11 cellular contexts compared by ENCODE assay signal in the genomic region with DNA sequence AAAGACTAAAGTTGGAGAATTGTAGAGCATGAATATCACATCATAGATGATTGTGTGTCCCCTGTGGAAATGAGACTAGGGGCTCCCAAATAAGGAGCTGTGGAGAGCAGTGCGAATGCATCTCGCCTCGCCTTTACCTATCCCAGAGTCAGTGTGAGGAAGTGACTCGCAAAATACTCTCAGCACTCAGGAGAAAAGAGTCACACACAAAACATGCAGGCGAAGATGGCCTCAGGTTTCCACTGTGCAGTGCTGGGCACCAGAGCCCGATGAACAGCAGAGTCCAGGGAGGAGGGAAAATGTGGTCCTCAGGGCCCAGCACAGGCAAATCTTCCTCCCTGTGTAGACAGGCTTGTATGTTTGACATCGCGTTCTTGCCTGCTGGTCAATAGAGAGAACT.
A peak's percentile ranks its signal among the peaks of the same experiment; 100 is the strongest.
DNase-seq lines count a peak whose midpoint lies in the region; ATAC-seq and TF ChIP-seq lines count a peak whose summit lies in the region.
"Had no signal": no experiment of that assay in that cellular context is flagged by ENCODE, and none has a peak within 500 bp of the region (broad histone marks: within the 10 kb centered on the region; RNA-seq: fewer than 3 reads in every experiment).

No MANE protein-coding gene starts in this region.

- no peaks in the 10 kb centered on the region for H3K27me3 ChIP-seq in CD4-positive, CD25-positive, alpha-beta regulatory T cell (ENCODE audit: control insufficient read depth, insufficient read depth, low read length)
- H3K27me3 ChIP-seq in endodermal cell (ENCODE audit: control insufficient read depth, insufficient read depth, low read length, poor library complexity, severe bottlenecking) (no peaks in the 10 kb centered on the region), neutrophil (peaks cover 28% of the 10 kb centered on the region), SK-N-SH (ENCODE audit: insufficient read depth) (no peaks in the 10 kb centered on the region)

- peaks cover 14% of the 10 kb centered on the region for H3K4me1 ChIP-seq in CD4-positive, CD25-positive, alpha-beta regulatory T cell (ENCODE audit: control insufficient read depth, insufficient read depth, low read length, poor library complexity, severe bottlenecking)
- H3K4me1 ChIP-seq in endodermal cell (ENCODE audit: control insufficient read depth, insufficient read depth, low read length) (peaks cover 9% of the 10 kb centered on the region), neutrophil (ENCODE audit: control insufficient read depth in 1 of 2, insufficient read depth in 1 of 2, low read depth in 1 of 2, low read length in 1 of 2) (peaks cover 15 to 28% of the 10 kb centered on the region in 2 experiments), SK-N-SH (ENCODE audit: control insufficient read depth in 1 of 2, insufficient read depth in 2 of 2, low read depth in 1 of 2, low read length in 1 of 2) (peaks cover 0 to 29% of the 10 kb centered on the region in 2 experiments; a peak in 3 of 4 replicates)

- no peak overlapping the region for H3K27ac ChIP-seq in CD4-positive, CD25-positive, alpha-beta regulatory T cell (ENCODE audit: insufficient read depth, low read length, poor library complexity, severe bottlenecking)
- H3K27ac ChIP-seq in endodermal cell (ENCODE audit: low read depth, low read length), result no peak overlapping the region
- H3K27ac ChIP-seq in neutrophil, result peak overlapping the region; percentile 81
- H3K27ac ChIP-seq in SK-N-SH (ENCODE audit: low read depth in 2 of 2, low read length in 1 of 2), result no peak overlapping the region

- 78 to 83% methylated on average over 6 to 8 of the region's 8 CpGs for WGBS in endodermal cell (ENCODE audit: insufficient coverage in 1 of 2, insufficient read length in 1 of 2), 2 experiments
- 61% methylated on average over 8 of the region's 8 CpGs for WGBS in SK-N-SH (ENCODE audit: low lambda C conversion rate)

- H3K27me3 Mint-ChIP-seq in CD4-positive, CD25-positive, alpha-beta regulatory T cell, result peaks cover 45% of the 10 kb centered on the region
- H3K27me3 Mint-ChIP-seq in endodermal cell (ENCODE audit: insufficient read depth), result no peaks in the 10 kb centered on the region

- H3K79me2 ChIP-seq in SK-N-SH (ENCODE audit: insufficient read depth), result no peaks in the 10 kb centered on the region

- no peaks in the 10 kb centered on the region for H3K36me3 Mint-ChIP-seq in CD4-positive, CD25-positive, alpha-beta regulatory T cell
- no peaks in the 10 kb centered on the region for H3K36me3 Mint-ChIP-seq in endodermal cell (ENCODE audit: low read depth)

- POLR2A ChIA-PET in SK-N-SH (lab: Yijun Ruan, JAX), result no interaction called here

- no peak overlapping the region for H3K4me2 ChIP-seq in SK-N-SH

- H3K9me3 ChIP-seq in CD4-positive, CD25-positive, alpha-beta regulatory T cell (ENCODE audit: control insufficient read depth in 2 of 2, low read length in 2 of 2), result no peaks in the 10 kb centered on the region
- no peaks in the 10 kb centered on the region for H3K9me3 ChIP-seq in endodermal cell (ENCODE audit: control insufficient read depth, low read length)
- no peaks in the 10 kb centered on the region for H3K9me3 ChIP-seq in neutrophil
- H3K9me3 ChIP-seq in SK-N-SH, result no peaks in the 10 kb centered on the region

- H3K4me3 ChIP-seq in CD4-positive, CD25-positive, alpha-beta regulatory T cell (ENCODE audit: low read depth, low read length), result no peak overlapping the region
- no peak overlapping the region for H3K4me3 ChIP-seq in endodermal cell (ENCODE audit: low read length)
- H3K4me3 ChIP-seq in neutrophil (ENCODE audit: low read depth in 1 of 2, low read length in 1 of 2), result peak overlapping the region; percentile 2 to 32
- no peak overlapping the region for H3K4me3 ChIP-seq in SK-N-SH (ENCODE audit: low read depth in 2 of 2, low read length in 1 of 2)

- no peaks in the 10 kb centered on the region for H3F3A ChIP-seq in SK-N-SH (replicated peaks; ENCODE audit: insufficient read depth)

- DNase-seq in CD4-positive, CD25-positive, alpha-beta regulatory T cell, result no peak
- DNase-seq in NCI-H226 (peak; percentile 7), endodermal cell (peak; percentile 33), foreskin melanocyte (no peak), SK-N-SH (no peak), iPS-NIHi11 (ENCODE audit: low spot score) (no peak)
- DNase-seq: activated CD4-positive, alpha-beta T cell treated with anti-CD3 and anti-CD28 coated beads for 1 hour; amniotic stem cell; DMS153; NCI-H446 had no signal

- H3K4me1 Mint-ChIP-seq in CD4-positive, CD25-positive, alpha-beta regulatory T cell, result peaks cover 7 to 26% (median 17%) of the 10 kb centered on the region in 4 donors
- peaks cover 10% of the 10 kb centered on the region for H3K4me1 Mint-ChIP-seq in endodermal cell

- peak overlapping the region; percentile 51 to 83 (median 65) for H3K4me3 Mint-ChIP-seq in CD4-positive, CD25-positive, alpha-beta regulatory T cell
- no peak overlapping the region for H3K4me3 Mint-ChIP-seq in endodermal cell

- no peak for TF ChIP-seq RAD21 in SK-N-SH (IDR thresholded peaks at IDR 0.05; ENCODE audit: low read length)

- H3K9me2 ChIP-seq in SK-N-SH, result no peaks in the 10 kb centered on the region

- H2AFZ ChIP-seq in SK-N-SH (ENCODE audit: low read depth), result no peak overlapping the region

- TF ChIP-seq EP300 in SK-N-SH (IDR thresholded peaks at IDR 0.05; ENCODE audit: borderline replicate concordance in 1 of 2, low read depth in 1 of 2, low read length in 1 of 2), result no peak

- H3K9ac ChIP-seq in endodermal cell (ENCODE audit: extremely low read depth, low read length, poor library complexity, severe bottlenecking) (no peak overlapping the region), SK-N-SH (no peak overlapping the region)

- H4K20me1 ChIP-seq in SK-N-SH (ENCODE audit: insufficient read depth), result no peaks in the 10 kb centered on the region

- TF ChIP-seq CTCF in endodermal cell (conservative IDR thresholded peaks at IDR 0.05) (no peak), neutrophil (IDR thresholded peaks at IDR 0.05) (no peak), SK-N-SH (IDR thresholded peaks at IDR 0.05) (no peak)

- peaks cover 0 to 1% (median 0%) of the 10 kb centered on the region in 7 donors for H3K9me3 Mint-ChIP-seq in CD4-positive, CD25-positive, alpha-beta regulatory T cell
- H3K9me3 Mint-ChIP-seq in endodermal cell, result no peaks in the 10 kb centered on the region

- peak overlapping the region; percentile 48 to 90 (median 84) for H3K27ac Mint-ChIP-seq in CD4-positive, CD25-positive, alpha-beta regulatory T cell
- no peak overlapping the region for H3K27ac Mint-ChIP-seq in endodermal cell

- H3K36me3 ChIP-seq in CD4-positive, CD25-positive, alpha-beta regulatory T cell (ENCODE audit: control insufficient read depth, insufficient read depth, low read length), result no peaks in the 10 kb centered on the region
- H3K36me3 ChIP-seq in endodermal cell (ENCODE audit: control insufficient read depth, insufficient read depth, low read length), result no peaks in the 10 kb centered on the region
- no peaks in the 10 kb centered on the region for H3K36me3 ChIP-seq in neutrophil
- H3K36me3 ChIP-seq in SK-N-SH (replicated peaks in 1 of 2; ENCODE audit: control insufficient read depth in 1 of 2, insufficient read depth in 2 of 2, low read length in 1 of 2), result no peaks in the 10 kb centered on the region

- CTCF ChIA-PET in SK-N-SH (lab: Yijun Ruan, JAX), result interaction anchor here (1.0 kb wide), 1 partner anchor 8 kb away, joined by 6 read pairs; no protein-coding TSS in a partner anchor

- ATAC-seq in CD4-positive, CD25-positive, alpha-beta regulatory T cell (ENCODE audit: low read depth in 2 of 2), result no peak

TF ChIP-seq in SK-N-SH, 30 proteins besides CTCF, POLR2A, EP300 and RAD21:
- TF ChIP-seq, protein P1, sequence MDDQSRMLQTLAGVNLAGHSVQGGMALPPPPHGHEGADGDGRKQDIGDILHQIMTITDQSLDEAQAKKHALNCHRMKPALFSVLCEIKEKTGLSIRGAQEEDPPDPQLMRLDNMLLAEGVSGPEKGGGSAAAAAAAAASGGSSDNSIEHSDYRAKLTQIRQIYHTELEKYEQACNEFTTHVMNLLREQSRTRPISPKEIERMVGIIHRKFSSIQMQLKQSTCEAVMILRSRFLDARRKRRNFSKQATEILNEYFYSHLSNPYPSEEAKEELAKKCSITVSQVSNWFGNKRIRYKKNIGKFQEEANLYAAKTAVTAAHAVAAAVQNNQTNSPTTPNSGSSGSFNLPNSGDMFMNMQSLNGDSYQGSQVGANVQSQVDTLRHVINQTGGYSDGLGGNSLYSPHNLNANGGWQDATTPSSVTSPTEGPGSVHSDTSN (IDR thresholded peaks at IDR 0.05), result no peak
- TF ChIP-seq JUND (IDR thresholded peaks at IDR 0.05), result no peak
- TF ChIP-seq MEF2A (IDR thresholded peaks at IDR 0.05; ENCODE audit: borderline replicate concordance, low read depth), result no peak
- TF ChIP-seq, protein P2, sequence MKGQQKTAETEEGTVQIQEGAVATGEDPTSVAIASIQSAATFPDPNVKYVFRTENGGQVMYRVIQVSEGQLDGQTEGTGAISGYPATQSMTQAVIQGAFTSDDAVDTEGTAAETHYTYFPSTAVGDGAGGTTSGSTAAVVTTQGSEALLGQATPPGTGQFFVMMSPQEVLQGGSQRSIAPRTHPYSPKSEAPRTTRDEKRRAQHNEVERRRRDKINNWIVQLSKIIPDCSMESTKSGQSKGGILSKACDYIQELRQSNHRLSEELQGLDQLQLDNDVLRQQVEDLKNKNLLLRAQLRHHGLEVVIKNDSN (IDR thresholded peaks at IDR 0.05; ENCODE audit: borderline replicate concordance, low read depth), result no peak
- TF ChIP-seq SIN3A (IDR thresholded peaks at IDR 0.05; ENCODE audit: borderline replicate concordance, low read depth, low read length), result no peak
- TF ChIP-seq YY1 (IDR thresholded peaks at IDR 0.05; ENCODE audit: low read depth), result no peak

Comparison
In these comparisons a context has a peak if more than half of its experiments do, and no peak if none do; other contexts are left out.
1. DNase-seq: peak in NCI-H226 (single experiment) and endodermal cell (single experiment); none in CD4-positive, CD25-positive, alpha-beta regulatory T cell (0 of 3), foreskin melanocyte (single experiment), SK-N-SH (single experiment) and iPS-NIHi11 (single experiment).
2. H3K4me3 ChIP-seq: peak in neutrophil (2 of 2); none in CD4-positive, CD25-positive, alpha-beta regulatory T cell (single experiment), endodermal cell (single experiment) and SK-N-SH (0 of 2).